Comparison of ENCODE assay signal across 18 cellular contexts in genomic region chr3:59308684-59309083, GRCh38.
DNase-seq lines count a peak whose midpoint lies in the region; ATAC-seq and TF ChIP-seq lines count a peak whose summit lies in the region.
"Had no signal": no experiment of that assay in that cellular context is flagged by ENCODE, and none has a peak within 500 bp of the region (broad histone marks: within the 10 kb centered on the region; RNA-seq: fewer than 3 reads in every experiment).

No MANE protein-coding gene starts in this region.

- H3K4me1 Mint-ChIP-seq in WTC11, result no peaks in the 10 kb centered on the region
- H3K4me1 Mint-ChIP-seq: activated naive CD4-positive, alpha-beta T cell treated with anti-CD3 and anti-CD28 coated beads, Interleukin-2, amount 10 ng/mL, durations not matched to agents 7 days and 5 days had no signal

- H3K27me3 ChIP-seq in kidney epithelial cell (ENCODE audit: control insufficient read depth, insufficient read depth, low read length), result no peaks in the 10 kb centered on the region

- no peaks in the 10 kb centered on the region for H3K36me3 Mint-ChIP-seq in WTC11
- H3K36me3 Mint-ChIP-seq: activated naive CD4-positive, alpha-beta T cell treated with anti-CD3 and anti-CD28 coated beads, Interleukin-2, amount 10 ng/mL, durations not matched to agents 7 days and 5 days; naive thymus-derived CD8-positive, alpha-beta T cell had no signal

- peaks cover under 1% of the 10 kb centered on the region; the same call in 1 of the 2 replicates for H3K9me3 Mint-ChIP-seq in WTC11
- H3K9me3 Mint-ChIP-seq: activated naive CD4-positive, alpha-beta T cell treated with anti-CD3 and anti-CD28 coated beads, Interleukin-2, amount 10 ng/mL, durations not matched to agents 7 days and 5 days; activated T-cell treated with anti-CD3 and anti-CD28 coated beads, Interleukin-2, amount 50 U/mL, for 24 hours; naive thymus-derived CD8-positive, alpha-beta T cell had no signal

- no peak overlapping the region for H3K4me3 ChIP-seq in kidney epithelial cell (ENCODE audit: low read depth, low read length)

- CTCF ChIA-PET in WTC11 (lab: Charles Lee), result interaction anchor here (0.6 to 1.2 kb wide), 6 partner anchors 9 to 549 kb away, joined by 3 to 9 read pairs (median 3); no protein-coding TSS in a partner anchor

- H3K27me3 Mint-ChIP-seq in WTC11 (ENCODE audit: low read depth), result no peaks in the 10 kb centered on the region
- H3K27me3 Mint-ChIP-seq: activated T-cell treated with anti-CD3 and anti-CD28 coated beads, Interleukin-2, amount 50 U/mL, for 24 hours; naive thymus-derived CD8-positive, alpha-beta T cell had no signal

- H3K4me3 Mint-ChIP-seq in WTC11, result no peak overlapping the region
- H3K4me3 Mint-ChIP-seq: activated naive CD4-positive, alpha-beta T cell treated with anti-CD3 and anti-CD28 coated beads, Interleukin-2, amount 10 ng/mL, durations not matched to agents 7 days and 5 days; activated T-cell treated with anti-CD3 and anti-CD28 coated beads, Interleukin-2, amount 50 U/mL, for 24 hours; naive thymus-derived CD8-positive, alpha-beta T cell had no signal

- H3K27ac Mint-ChIP-seq in WTC11, result no peak overlapping the region
- H3K27ac Mint-ChIP-seq: activated naive CD4-positive, alpha-beta T cell treated with anti-CD3 and anti-CD28 coated beads, Interleukin-2, amount 10 ng/mL, durations not matched to agents 7 days and 5 days; activated T-cell treated with anti-CD3 and anti-CD28 coated beads, Interleukin-2, amount 50 U/mL, for 24 hours had no signal

- peak; percentile 9 for DNase-seq in DMS 273 (lab: John Stamatoyannopoulos, UW; ENCODE audit: unreplicated experiment)
- DNase-seq in DMS 273 treated with DMSO at 0.1 percent for 48 hours (lab: John Stamatoyannopoulos, UW), result no peak
- peak; percentile 15 for DNase-seq in WTC11 (ENCODE audit: low spot score)
- no peak for DNase-seq in kidney epithelial cell (ENCODE audit: low read depth)
- DNase-seq in cerebellar nuclear complex (lab: John Stamatoyannopoulos, UW), result no peak
- no peak for DNase-seq in activated CD4-positive, CD25-positive, alpha-beta regulatory T cell (lab: John Stamatoyannopoulos, UW)
- DNase-seq: activated CD4-positive, alpha-beta T cell treated with anti-CD3 and anti-CD28 coated beads, Interleukin-2, amount 50 U/mL, for 48 hours; activated naive CD4-positive, alpha-beta T cell treated with anti-CD3 and anti-CD28 coated beads, Interleukin-2, amount 10 ng/mL, durations not matched to agents 7 days and 5 days; activated T-cell treated with anti-CD3 and anti-CD28 coated beads, Interleukin-2, amount 50 U/mL, for 24 hours; dermis blood vessel endothelial cell; NCI-H2029; NCI-H526 treated with DMSO at 0.1 percent for 48 hours; RPMI8226; stimulated activated naive CD4-positive, alpha-beta T cell treated with Interleukin-2 at 50 U/mL for 16 hours; trophoblast cell had no signal

- peak; percentile 78 for ATAC-seq in WTC11
- no peak for ATAC-seq in HG03196 (IDR thresholded peaks at IDR 0.05; ENCODE audit: unreplicated experiment)
- ATAC-seq: naive thymus-derived CD8-positive, alpha-beta T cell had no signal

- H3K36me3 ChIP-seq in kidney epithelial cell (ENCODE audit: control insufficient read depth, insufficient read depth, low read length), result no peaks in the 10 kb centered on the region

- POLR2A ChIA-PET in WTC11 (lab: Charles Lee), result no interaction called here

- TF ChIP-seq CTCF in GM12873 (IDR thresholded peaks at IDR 0.05; ENCODE audit: insufficient read depth, low read depth, low read length, missing control alignments) (peak; percentile 38), WTC11 (IDR thresholded peaks at IDR 0.05) (no peak), kidney epithelial cell (IDR thresholded peaks at IDR 0.05; ENCODE audit: insufficient read depth, low read length, poor library complexity, severe bottlenecking) (peak; percentile 9)

TF ChIP-seq in WTC11, 78 proteins besides CTCF, POLR2A, EP300 and RAD21:
- TF ChIP-seq ZSCAN18 (CRISPR knock-in tag; IDR thresholded peaks at IDR 0.05), result no peak
- TF ChIP-seq ZNF281 (CRISPR knock-in tag; IDR thresholded peaks at IDR 0.05), result no peak
- no peak for TF ChIP-seq ARID4B (CRISPR knock-in tag; IDR thresholded peaks at IDR 0.05; ENCODE audit: borderline replicate concordance)
- TF ChIP-seq FOXK1 (CRISPR knock-in tag; IDR thresholded peaks at IDR 0.05), result no peak
- no peak for TF ChIP-seq SP1 (CRISPR knock-in tag; conservative IDR thresholded peaks at IDR 0.05)
- no peak for TF ChIP-seq TEAD1 (CRISPR knock-in tag; IDR thresholded peaks at IDR 0.05)
- TF ChIP-seq ETV6 (CRISPR knock-in tag; IDR thresholded peaks at IDR 0.05), result no peak

Comparison
In these comparisons a context has a peak if more than half of its experiments do, and no peak if none do; other contexts are left out.
1. DNase-seq: peak in DMS 273 (single experiment) and WTC11 (single experiment); none in DMS 273 treated with DMSO at 0.1 percent for 48 hours (single experiment), kidney epithelial cell (single experiment), cerebellar nuclear complex (0 of 2) and activated CD4-positive, CD25-positive, alpha-beta regulatory T cell (0 of 4).